ENCODE assay signal across 33 cellular contexts in the genomic region with DNA sequence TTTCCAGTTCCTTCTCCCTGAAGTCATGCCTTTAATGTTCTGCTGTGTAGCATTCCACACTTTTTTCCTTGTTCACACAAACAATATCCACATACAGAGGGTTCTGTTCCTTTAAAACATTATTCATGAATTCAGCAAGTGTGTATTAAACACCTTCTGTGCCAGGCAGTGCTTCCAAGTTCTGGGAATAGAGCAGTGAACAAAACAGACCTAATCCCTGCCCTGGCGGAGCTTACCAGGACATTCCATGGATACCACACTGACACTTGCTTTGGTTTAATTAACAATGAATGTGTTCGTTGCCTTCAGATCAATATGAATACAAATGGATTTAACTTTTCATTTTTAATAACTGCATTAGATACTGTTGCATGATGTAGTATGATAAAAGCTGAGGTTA. TPM values are rescaled to one million over a fixed set of nuclear protein-coding genes. Genes with fewer than 3 reads are reported as not detected.
DNase-seq lines count a peak whose midpoint lies in the region; ATAC-seq, FAIRE-seq and TF ChIP-seq lines count a peak whose summit lies in the region.
"Had no signal": no experiment of that assay in that cellular context is flagged by ENCODE, and none has a peak within 500 bp of the region (broad histone marks: within the 10 kb centered on the region; RNA-seq: fewer than 3 reads in every experiment).

No MANE protein-coding gene starts in this region.

- H3K4me1 Mint-ChIP-seq in nephron = peaks cover 21% of the 10 kb centered on the region
- no peaks in the 10 kb centered on the region for H3K4me1 Mint-ChIP-seq in immature natural killer cell
- H3K4me1 Mint-ChIP-seq: activated naive CD8-positive, alpha-beta T cell treated with anti-CD3 and anti-CD28 coated beads for 36 hours; memory B cell; naive thymus-derived CD8-positive, alpha-beta T cell; T-helper 17 cell had no signal

- DNase-seq in A172 (ENCODE audit: low spot score) = peak; percentile 56
- DNase-seq in RWPE2 (ENCODE audit: low spot score) = no peak
- no peak for DNase-seq in H1 (ENCODE audit: low read depth in 1 of 2, low spot score in 2 of 2)
- DNase-seq in T-helper 1 cell = no peak
- no peak for DNase-seq in immature natural killer cell
- no peak for DNase-seq in DMS153 (lab: John Stamatoyannopoulos, UW)
- DNase-seq: activated CD4-positive, alpha-beta T cell treated with anti-CD3 and anti-CD28 coated beads for 1 hour; activated CD8-positive, alpha-beta T cell treated with anti-CD3 and anti-CD28 coated beads for 36 hours; activated effector memory CD4-positive, alpha-beta T cell treated with Interleukin-2 at 50 U/mL for 16 hours; activated naive CD8-positive, alpha-beta T cell treated with anti-CD3 and anti-CD28 coated beads for 36 hours; BE2C; effector CD8-positive, alpha-beta T cell; foreskin fibroblast; KBM-7; MG63; naive thymus-derived CD8-positive, alpha-beta T cell; NCI-H1105 treated with DMSO at 0.1 percent for 48 hours; NCI-H2029; NCI-H69; Peyer's patch; right cardiac atrium; spleen; T-helper 17 cell; trophoblast cell had no signal

- TF ChIP-seq CTCF in RWPE2 (IDR thresholded peaks at IDR 0.05; ENCODE audit: poor library complexity, severe bottlenecking) (no peak), H1 (IDR thresholded peaks at IDR 0.05; ENCODE audit: control extremely low read depth in 1 of 3, insufficient read depth in 1 of 3, low read depth in 1 of 3, low read length in 3 of 3) (no peak), nephron (IDR thresholded peaks at IDR 0.05; ENCODE audit: unreplicated experiment in 3 of 3) (no peak)

- no peak for FAIRE-seq in H1 (lab: Jason Lieb, UNC)
- FAIRE-seq: A549, G401.6 had no signal

- no peak overlapping the region for H3K4me2 ChIP-seq in H1 (ENCODE audit: insufficient read depth in 1 of 2, low read depth in 2 of 2, low read length in 2 of 2)
- H3K4me2 ChIP-seq: A549 had no signal

- POLR2A ChIA-PET in H1 (lab: Charles Lee; ENCODE audit: partially characterized antibody) = interaction anchor here (1.2 to 1.6 kb wide), 2 partner anchors 11 to 328 kb away, joined by 3 read pairs; a partner anchor contains a TSS

- H4K5ac ChIP-seq in H1 (ENCODE audit: insufficient read length, low read depth, low read length) = no peak overlapping the region

- TF ChIP-seq POLR2A in H1 (IDR thresholded peaks at IDR 0.05; ENCODE audit: control extremely low read depth in 1 of 2, low read depth in 2 of 2, low read length in 2 of 2) = no peak

- H3K79me1 ChIP-seq in H1 (ENCODE audit: low read depth, low read length) = no peaks in the 10 kb centered on the region

- peaks cover 14% of the 10 kb centered on the region for H3K36me3 ChIP-seq in RWPE2 (ENCODE audit: low read depth)
- peaks cover 0 to 10% (median 0%) of the 10 kb centered on the region in 4 experiments; a peak in 4 of 8 replicates for H3K36me3 ChIP-seq in H1 (ENCODE audit: control insufficient read depth in 2 of 4, insufficient read depth in 4 of 4, low read length in 3 of 4)
- H3K36me3 ChIP-seq: BE2C, MG63, Peyer's patch had no signal

- H3K27ac ChIP-seq in RWPE2 (ENCODE audit: poor library complexity, severe bottlenecking) (peak overlapping the region; percentile 18), H1 (ENCODE audit: low read depth, low read length) (no peak overlapping the region)
- H3K27ac ChIP-seq: A549, ascending aorta, parathyroid adenoma, Peyer's patch, spleen had no signal

- no peak overlapping the region for H3K4ac ChIP-seq in H1 (replicated peaks; ENCODE audit: insufficient read length, low read depth, low read length)

- no peak for ATAC-seq in RWPE2 (ENCODE audit: low read depth)
- no peak for ATAC-seq in esophagus mucosa
- ATAC-seq: A549; activated CD8-positive, alpha-beta T cell treated with anti-CD3 and anti-CD28 coated beads for 36 hours; naive thymus-derived CD8-positive, alpha-beta T cell; T-helper 17 cell had no signal

- H3K36me3 Mint-ChIP-seq in nephron (ENCODE audit: low read depth) = peaks cover 9% of the 10 kb centered on the region
- H3K36me3 Mint-ChIP-seq in immature natural killer cell = no peaks in the 10 kb centered on the region
- H3K36me3 Mint-ChIP-seq: activated naive CD8-positive, alpha-beta T cell treated with anti-CD3 and anti-CD28 coated beads for 36 hours had no signal

- H2AK5ac ChIP-seq in H1 (ENCODE audit: low read depth, low read length) = no peak overlapping the region

- H4K91ac ChIP-seq in H1 (replicated peaks; ENCODE audit: insufficient read length, low read length) = no peak overlapping the region

- no peak for TF ChIP-seq RAD21 in H1 (IDR thresholded peaks at IDR 0.05 in 1 of 2, conservative IDR thresholded peaks at IDR 0.05 in 1 of 2; ENCODE audit: low read depth in 2 of 2, low read length in 2 of 2)

- H3K4me3 ChIP-seq in RWPE2 (ENCODE audit: severe bottlenecking) = no peak overlapping the region
- no peak overlapping the region for H3K4me3 ChIP-seq in H1 (ENCODE audit: extremely low read depth in 1 of 4, insufficient read depth in 2 of 4, low read depth in 3 of 4, low read length in 4 of 4)
- H3K4me3 ChIP-seq: A549, ascending aorta, MG63, Peyer's patch, spleen had no signal

- no peak overlapping the region for H3K23ac ChIP-seq in H1 (ENCODE audit: insufficient read length)

- H3K23me2 ChIP-seq in H1 (ENCODE audit: low read depth, low read length) = peaks cover 2% of the 10 kb centered on the region; the same call in 1 of the 2 replicates

- H3K56ac ChIP-seq in H1 (replicated peaks; ENCODE audit: insufficient read length, low read depth, low read length) = no peak overlapping the region

- no peak overlapping the region for H2BK5ac ChIP-seq in H1 (ENCODE audit: low read depth, low read length)

- CTCF ChIA-PET in H1 (lab: Charles Lee; ENCODE audit: partially characterized antibody) = interaction anchor here (1.2 to 1.5 kb wide), 2 partner anchors 12 to 48 kb away, joined by 3 to 5 read pairs; no protein-coding TSS in a partner anchor

- H3K27me3 Mint-ChIP-seq in nephron (ENCODE audit: low read depth) = no peaks in the 10 kb centered on the region
- peaks cover 0 to 7% (median 0%) of the 10 kb centered on the region in 3 donors for H3K27me3 Mint-ChIP-seq in immature natural killer cell (ENCODE audit: low read depth in 3 of 3)
- H3K27me3 Mint-ChIP-seq: memory B cell had no signal

- H3K27me3 ChIP-seq in RWPE2 (ENCODE audit: insufficient read depth, poor library complexity, severe bottlenecking) (no peaks in the 10 kb centered on the region), H1 (replicated peaks in 1 of 4; ENCODE audit: control insufficient read depth in 3 of 4, extremely low read depth in 1 of 4, insufficient read depth in 3 of 4, low read length in 3 of 4) (no peaks in the 10 kb centered on the region)
- H3K27me3 ChIP-seq: ascending aorta, BE2C, MG63, Peyer's patch, spleen had no signal

- TF ChIP-seq EP300 in H1 (IDR thresholded peaks at IDR 0.05; ENCODE audit: borderline replicate concordance in 1 of 2, low read depth in 2 of 2, low read length in 2 of 2) = no peak

- peak overlapping the region in 2 of 3 experiments; percentile 0 to 34 for H3K27ac Mint-ChIP-seq in nephron
- H3K27ac Mint-ChIP-seq in immature natural killer cell = no peak overlapping the region
- H3K27ac Mint-ChIP-seq: activated CD8-positive, alpha-beta T cell treated with anti-CD3 and anti-CD28 coated beads for 36 hours; activated naive CD8-positive, alpha-beta T cell treated with anti-CD3 and anti-CD28 coated beads for 36 hours; naive thymus-derived CD8-positive, alpha-beta T cell; T-helper 17 cell had no signal

- H3K9me3 Mint-ChIP-seq in nephron (peaks cover 5% of the 10 kb centered on the region), immature natural killer cell (peaks cover 0 to 2% (median 0%) of the 10 kb centered on the region in 6 donors)
- H3K9me3 Mint-ChIP-seq: activated CD8-positive, alpha-beta T cell treated with anti-CD3 and anti-CD28 coated beads for 36 hours had no signal

- H3K4me3 Mint-ChIP-seq in nephron (peak overlapping the region in 1 of 3 experiments; percentile 10), immature natural killer cell (no peak overlapping the region)
- H3K4me3 Mint-ChIP-seq: activated CD8-positive, alpha-beta T cell treated with anti-CD3 and anti-CD28 coated beads for 36 hours; activated naive CD8-positive, alpha-beta T cell treated with anti-CD3 and anti-CD28 coated beads for 36 hours; memory B cell; naive thymus-derived CD8-positive, alpha-beta T cell; T-helper 17 cell had no signal

- 60% methylated on average over 2 of the region's 2 CpGs; no CpG with 5 or more reads in 1 of the 2 experiments for WGBS in H1 (ENCODE audit: extremely low coverage in 1 of 2, insufficient coverage in 1 of 2, insufficient read length in 1 of 2, insufficient replicate concordance in 2 of 2, low coverage in 1 of 2, low lambda C conversion rate in 2 of 2, missing lambda C conversion rate in 1 of 2), 2 experiments

- no peaks in the 10 kb centered on the region for H3K9me3 ChIP-seq in RWPE2 (ENCODE audit: severe bottlenecking)
- H3K9me3 ChIP-seq in H1 (ENCODE audit: insufficient read depth in 2 of 2, low read depth in 1 of 2, low read length in 1 of 2) = peaks cover 3% of the 10 kb centered on the region in 2 experiments; a peak in 2 of 4 replicates
- H3K9me3 ChIP-seq: A549, ascending aorta, BE2C had no signal

- no peak overlapping the region for H3K9ac ChIP-seq in H1 (replicated peaks in 1 of 4; ENCODE audit: extremely low read depth in 1 of 4, low read depth in 3 of 4, low read length in 3 of 4)
- H3K9ac ChIP-seq: parathyroid adenoma had no signal

- no peak overlapping the region for H3K14ac ChIP-seq in H1 (ENCODE audit: insufficient read length)

- no peak overlapping the region for H2BK15ac ChIP-seq in H1 (ENCODE audit: low read length)

- H3K79me2 ChIP-seq in H1 (ENCODE audit: control insufficient read depth in 1 of 2, insufficient read depth in 2 of 2, low read length in 2 of 2) = no peaks in the 10 kb centered on the region
- H3K79me2 ChIP-seq: parathyroid adenoma had no signal

- no peak overlapping the region for H2BK120ac ChIP-seq in H1 (replicated peaks; ENCODE audit: low read depth, low read length)

- H2BK20ac ChIP-seq in H1 (ENCODE audit: low read length) = no peak overlapping the region

- no peak overlapping the region for H2BK12ac ChIP-seq in H1 (ENCODE audit: low read depth, low read length)

- no peak overlapping the region for H4K8ac ChIP-seq in H1 (ENCODE audit: extremely low read depth, insufficient read depth, low read length)

- H4K20me1 ChIP-seq in H1 (replicated peaks in 1 of 2; ENCODE audit: control insufficient read depth in 1 of 2, insufficient read depth in 2 of 2, low read length in 2 of 2) = no peaks in the 10 kb centered on the region

- H3K18ac ChIP-seq in H1 (ENCODE audit: extremely low read depth, low read length) = no peak overlapping the region

- H3K4me1 ChIP-seq in RWPE2 (ENCODE audit: insufficient read depth, poor library complexity, severe bottlenecking) (no peaks in the 10 kb centered on the region), H1 (replicated peaks in 1 of 4; ENCODE audit: control insufficient read depth in 3 of 4, insufficient read depth in 4 of 4, low read length in 3 of 4) (peaks cover 0 to 4% (median 0%) of the 10 kb centered on the region in 4 experiments; a peak in 3 of 7 replicates)
- H3K4me1 ChIP-seq: A549, ascending aorta, BE2C, parathyroid adenoma, Peyer's patch, spleen had no signal

- H2AFZ ChIP-seq in H1 (ENCODE audit: low read length) = no peak overlapping the region
- H2AFZ ChIP-seq: parathyroid adenoma had no signal

RNA-seq across cellular contexts. Expression of a gene that starts 57.9 kb away (rescaled TPM):
- total RNA-seq in A172 (2014; rRNA removed; shearing (Covaris generic)) = 0.38 and 0.83 TPM in 2 replicates
- total RNA-seq in H1 (2021; fragmentation: NEBNext Ultra II Directional; extraction: Animal tissue kit (Norgen Biotek cat#: 25700)) = 0.35 and 1.2 TPM in 2 replicates
- polyA plus RNA-seq in H1 (2011; rRNA removed) = 0.88 and 1.5 TPM in 2 replicates
- 0.98 TPM for polyA plus RNA-seq in H1 (2011; cell fraction: cytosol; rRNA removed)
- polyA plus RNA-seq in H1 (2011; cell fraction: nucleus; rRNA removed) = 2.6 TPM
- 0.57 to 0.83 TPM (median 0.64 TPM) in 3 of 4 replicates, not detected in the other for polyA plus RNA-seq in H1 (2012, experiment 1 of 2)
- not detected for polyA plus RNA-seq in H1 (2012, experiment 2 of 2)
- 0.18 TPM for polyA plus RNA-seq in H1 (2013, experiment 1 of 2)
- polyA plus RNA-seq in H1 (2013, experiment 2 of 2) = 0.29 TPM
- 0.63 and 1.5 TPM in 2 replicates for polyA minus RNA-seq in H1 (2011; rRNA and poly(A)+ RNA removed)
- not detected for polyA minus RNA-seq in H1 (2011; cell fraction: cytosol; rRNA and poly(A)+ RNA removed)
- 0.80 TPM for polyA minus RNA-seq in H1 (2011; cell fraction: nucleus; rRNA and poly(A)+ RNA removed)
- not detected for polyA plus RNA-seq in immature natural killer cell
- not detected for total RNA-seq in esophagus mucosa
- total RNA-seq: activated CD8-positive, alpha-beta T cell treated with anti-CD3 and anti-CD28 coated beads for 36 hours; activated naive CD8-positive, alpha-beta T cell treated with anti-CD3 and anti-CD28 coated beads for 36 hours; ascending aorta; epithelial cell of proximal tubule; HT-29; naive thymus-derived CD8-positive, alpha-beta T cell; Peyer's patch; right cardiac atrium; spleen; T-helper 17 cell had no signal
- polyA plus RNA-seq: naive thymus-derived CD8-positive, alpha-beta T cell; right cardiac atrium; spleen had no signal

RNA-seq across cellular contexts. Expression of a gene that starts 59.6 kb away (rescaled TPM):
- 0.55 and 1.3 TPM in 2 replicates for total RNA-seq in A172 (2014; rRNA removed; shearing (Covaris generic))
- 5.6 and 5.8 TPM in 2 replicates for total RNA-seq in H1 (2021; fragmentation: NEBNext Ultra II Directional; extraction: Animal tissue kit (Norgen Biotek cat#: 25700))
- polyA plus RNA-seq in H1 (2011; rRNA removed) = 18.1 and 26.6 TPM in 2 replicates
- polyA plus RNA-seq in H1 (2011; cell fraction: cytosol; rRNA removed) = 13.5 TPM
- polyA plus RNA-seq in H1 (2011; cell fraction: nucleus; rRNA removed) = 30.8 TPM
- polyA plus RNA-seq in H1 (2012, experiment 1 of 2) = 3.8 to 6.5 TPM (median 5.6 TPM) in 4 replicates
- 4.8 TPM for polyA plus RNA-seq in H1 (2012, experiment 2 of 2)
- 3.1 TPM for polyA plus RNA-seq in H1 (2013, experiment 1 of 2)
- polyA plus RNA-seq in H1 (2013, experiment 2 of 2) = 3.5 TPM
- 17.6 and 18.5 TPM in 2 replicates for polyA minus RNA-seq in H1 (2011; rRNA and poly(A)+ RNA removed)
- 4.4 TPM for polyA minus RNA-seq in H1 (2011; cell fraction: cytosol; rRNA and poly(A)+ RNA removed)
- polyA minus RNA-seq in H1 (2011; cell fraction: nucleus; rRNA and poly(A)+ RNA removed) = 12.7 TPM
- polyA plus RNA-seq in immature natural killer cell = not detected
- total RNA-seq in esophagus mucosa = 2.0 TPM
- polyA plus RNA-seq: naive thymus-derived CD8-positive, alpha-beta T cell had no signal

Comparison
In these comparisons a context has a peak if more than half of its experiments do, and no peak if none do; other contexts are left out.
1. H3K27ac Mint-ChIP-seq: peak in nephron (2 of 3); none in immature natural killer cell (0 of 6).